8 cellular contexts compared by ENCODE assay signal in genomic region chr3:54951405-54951804, GRCh38. TPM values are rescaled to one million over a fixed set of nuclear protein-coding genes. Genes with fewer than 3 reads are reported as not detected.
A peak's percentile ranks its signal among the peaks of the same experiment; 100 is the strongest.
DNase-seq lines count a peak whose midpoint lies in the region; ATAC-seq and TF ChIP-seq lines count a peak whose summit lies in the region.

No MANE protein-coding gene starts in this region.

- H3K36me3 ChIP-seq in H7 (replicated peaks; ENCODE audit: control insufficient read depth, insufficient read depth, low read length), result no peaks in the 10 kb centered on the region

- TF ChIP-seq CTCF in RWPE1 (conservative IDR thresholded peaks at IDR 0.05; ENCODE audit: low read depth) (peak; percentile 41), fibroblast of mammary gland (conservative IDR thresholded peaks at IDR 0.05; ENCODE audit: control insufficient read depth, insufficient read depth, low read depth, low read length) (peak; percentile 82)

- no peaks in the 10 kb centered on the region for H3K9me3 Mint-ChIP-seq in activated T-cell treated with anti-CD3 and anti-CD28 coated beads, Interleukin-2, amount 50 U/mL, for 72 hours

- no peak overlapping the region for H3K4me3 Mint-ChIP-seq in activated T-cell treated with anti-CD3 and anti-CD28 coated beads, Interleukin-2, amount 50 U/mL, for 72 hours

- H3K4me1 Mint-ChIP-seq in activated T-cell treated with anti-CD3 and anti-CD28 coated beads, Interleukin-2, amount 50 U/mL, for 72 hours (ENCODE audit: low read depth), result no peaks in the 10 kb centered on the region

- H3K36me3 Mint-ChIP-seq in activated T-cell treated with anti-CD3 and anti-CD28 coated beads, Interleukin-2, amount 50 U/mL, for 72 hours (ENCODE audit: insufficient read depth in 2 of 2), result no peaks in the 10 kb centered on the region

- H3K4me3 ChIP-seq in H7 (ENCODE audit: insufficient read depth, low read depth, low read length), result no peak overlapping the region
- no peak overlapping the region for H3K4me3 ChIP-seq in fibroblast of mammary gland (ENCODE audit: control insufficient read depth, low read depth, low read length)

- CTCF ChIA-PET in RWPE1 (lab: Yijun Ruan, JAX), result no interaction called here

- POLR2A ChIA-PET in RWPE1 (lab: Yijun Ruan, JAX; ENCODE audit: low non-redundant PET), result no interaction called here

- no peak overlapping the region for H3K27ac Mint-ChIP-seq in activated T-cell treated with anti-CD3 and anti-CD28 coated beads, Interleukin-2, amount 50 U/mL, for 72 hours

- H3K27me3 Mint-ChIP-seq in activated T-cell treated with anti-CD3 and anti-CD28 coated beads, Interleukin-2, amount 50 U/mL, for 72 hours (ENCODE audit: low read depth), result no peaks in the 10 kb centered on the region

- no peak overlapping the region for H3K27ac ChIP-seq in RWPE1

- ATAC-seq in HG03095 (IDR thresholded peaks at IDR 0.05; ENCODE audit: unreplicated experiment), result no peak
- no peak for ATAC-seq in activated T-cell treated with anti-CD3 and anti-CD28 coated beads, Interleukin-2, amount 50 U/mL, for 72 hours (replicated peaks in 1 of 2)

- DNase-seq in H7, result peak; percentile 68
- DNase-seq in RWPE1 (ENCODE audit: low spot score), result peak; percentile 37
- peak; percentile 94 for DNase-seq in fibroblast of mammary gland (ENCODE audit: low read depth)
- peak in 46 of 56 donors; percentile 2 to 81 (median 26) for DNase-seq in nucleus accumbens (lab: John Stamatoyannopoulos, UW)
- DNase-seq in T-helper 9 cell, result no peak
- no peak for DNase-seq in NCI-H1048 (lab: John Stamatoyannopoulos, UW)
- DNase-seq in activated T-cell treated with anti-CD3 and anti-CD28 coated beads, Interleukin-2, amount 50 U/mL, for 72 hours, result no peak

- no peaks in the 10 kb centered on the region for H3K27me3 ChIP-seq in H7 (ENCODE audit: control insufficient read depth, insufficient read depth, low read length)

RNA-seq across cellular contexts. Expression of gene LRTM1, which starts 23.5 kb away (rescaled TPM):
- not detected in 2 replicates for total RNA-seq in H7 (2014; rRNA removed; shearing (Covaris generic))
- not detected for total RNA-seq in activated T-cell treated with anti-CD3 and anti-CD28 coated beads, Interleukin-2, amount 50 U/mL, for 72 hours

Comparison
In these comparisons a context has a peak if more than half of its experiments do, and no peak if none do; other contexts are left out.
1. DNase-seq: peak in H7 (single experiment), RWPE1 (single experiment), fibroblast of mammary gland (single experiment) and nucleus accumbens (46 of 56); none in T-helper 9 cell (single experiment), NCI-H1048 (single experiment) and activated T-cell treated with anti-CD3 and anti-CD28 coated beads, Interleukin-2, amount 50 U/mL, for 72 hours (0 of 2).